8 cellular contexts compared by ENCODE assay signal in the genomic region with DNA sequence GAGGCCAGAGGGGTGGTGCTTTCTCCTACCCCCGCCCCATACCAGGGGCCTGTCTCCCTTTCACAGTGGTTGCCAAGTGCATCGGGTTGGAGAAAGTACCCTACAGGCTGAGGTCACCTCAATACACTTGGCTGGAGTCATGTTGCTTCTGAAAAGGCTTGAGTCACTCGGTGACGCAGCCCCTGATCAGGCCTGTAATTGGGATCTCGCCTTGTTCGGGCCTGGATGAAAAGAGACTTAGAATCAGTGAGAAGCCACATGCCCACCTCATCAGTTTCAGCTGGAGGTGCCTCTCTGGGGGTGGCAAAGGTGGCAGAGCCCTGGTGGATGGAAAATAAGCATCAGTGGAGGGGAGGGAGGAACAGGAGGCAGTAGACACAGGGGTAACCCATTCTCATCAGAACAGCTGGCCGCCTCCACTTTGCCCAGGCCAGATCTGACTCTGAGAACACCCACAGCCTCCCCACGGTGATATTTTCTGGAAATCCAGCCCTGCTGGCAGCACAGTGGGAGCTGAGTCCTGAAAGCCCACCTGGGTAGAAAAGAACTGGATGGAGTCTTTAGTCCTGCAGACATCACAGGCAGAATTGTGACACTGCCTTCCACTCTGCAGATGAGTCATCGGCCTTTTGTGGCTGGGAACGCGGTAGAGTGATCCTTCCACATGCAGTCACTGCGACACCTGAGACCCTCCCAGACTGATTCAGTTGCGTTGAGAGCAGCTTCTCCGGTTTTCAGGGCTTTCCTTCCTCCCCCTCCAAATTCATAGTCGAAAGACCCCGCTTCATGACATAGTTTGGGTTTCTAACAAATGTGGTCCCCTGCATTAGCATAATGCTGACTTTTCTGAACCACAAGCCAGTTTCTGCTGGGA.
DNase-seq lines count a peak whose midpoint lies in the region; ATAC-seq and TF ChIP-seq lines count a peak whose summit lies in the region.

No MANE protein-coding gene starts in this region.

- H3K27ac Mint-ChIP-seq in activated CD8-positive, alpha-beta memory T cell treated with anti-CD3 and anti-CD28 coated beads, Interleukin-2, amount 10 ng/mL, durations not matched to agents 7 days and 5 days, result peak overlapping the region; percentile 75

- H3K9me3 Mint-ChIP-seq in activated CD8-positive, alpha-beta memory T cell treated with anti-CD3 and anti-CD28 coated beads, Interleukin-2, amount 10 ng/mL, durations not matched to agents 7 days and 5 days (ENCODE audit: low read depth), result peaks cover 4% of the 10 kb centered on the region

- peaks cover 62% of the 10 kb centered on the region for H3K4me1 Mint-ChIP-seq in activated CD8-positive, alpha-beta memory T cell treated with anti-CD3 and anti-CD28 coated beads, Interleukin-2, amount 10 ng/mL, durations not matched to agents 7 days and 5 days

- H3K4me3 ChIP-seq in HFF-Myc (replicated peaks; ENCODE audit: low read depth, low read length), result no peak overlapping the region; the same call in 1 of the 2 replicates

- TF ChIP-seq CTCF in GM13976 (IDR thresholded peaks at IDR 0.05; ENCODE audit: borderline replicate concordance, control extremely low read depth, extremely low read depth, insufficient read depth, missing control alignments), result no peak
- no peak for TF ChIP-seq CTCF in HFF-Myc (IDR thresholded peaks at IDR 0.05; ENCODE audit: low read depth, low read length, missing control alignments)

- peak; percentile 82 for DNase-seq in GM13976 (ENCODE audit: low spot score)
- peak; percentile 77 for DNase-seq in HFF-Myc (ENCODE audit: extremely low read depth, low read depth)
- peak; percentile 38 for DNase-seq in NCI-H146 treated with DMSO at 0.1 percent for 48 hours (lab: John Stamatoyannopoulos, UW; ENCODE audit: unreplicated experiment)
- peak; percentile 90 for DNase-seq in activated CD8-positive, alpha-beta memory T cell treated with anti-CD3 and anti-CD28 coated beads, Interleukin-2, amount 10 ng/mL, durations not matched to agents 7 days and 5 days
- DNase-seq in renal cortical epithelial cell (ENCODE audit: low read depth), result peak; percentile 88
- DNase-seq in NCI-H1694 (lab: John Stamatoyannopoulos, UW), result no peak
- DNase-seq in NCI-H1092 treated with DMSO at 0.1 percent for 48 hours (lab: John Stamatoyannopoulos, UW), result no peak

- in situ Hi-C loops in GM13976 (cut with MboI; ENCODE audit: low sequenced_read_pairs, unreplicated experiment), result no loop called here

- no peak overlapping the region for H3K4me3 Mint-ChIP-seq in activated CD8-positive, alpha-beta memory T cell treated with anti-CD3 and anti-CD28 coated beads, Interleukin-2, amount 10 ng/mL, durations not matched to agents 7 days and 5 days

- CTCF ChIA-PET in activated CD8-positive, alpha-beta memory T cell treated with anti-CD3 and anti-CD28 coated beads, Interleukin-2, amount 10 ng/mL, durations not matched to agents 7 days and 5 days (lab: Charles Lee), result interaction anchor here (0.9 to 1.3 kb wide), 4 partner anchors 9 to 116 kb away, joined by 3 to 5 read pairs (median 4); no protein-coding TSS in a partner anchor

- H3K27me3 Mint-ChIP-seq in activated CD8-positive, alpha-beta memory T cell treated with anti-CD3 and anti-CD28 coated beads, Interleukin-2, amount 10 ng/mL, durations not matched to agents 7 days and 5 days, result peaks cover 21% of the 10 kb centered on the region

- H3K36me3 Mint-ChIP-seq in activated CD8-positive, alpha-beta memory T cell treated with anti-CD3 and anti-CD28 coated beads, Interleukin-2, amount 10 ng/mL, durations not matched to agents 7 days and 5 days, result peaks cover 10% of the 10 kb centered on the region

- ATAC-seq in activated CD8-positive, alpha-beta memory T cell treated with anti-CD3 and anti-CD28 coated beads, Interleukin-2, amount 10 ng/mL, durations not matched to agents 7 days and 5 days, result peak; percentile 80
- peak; percentile 73 for ATAC-seq in esophagus mucosa

Comparison
In these comparisons a context has a peak if more than half of its experiments do, and no peak if none do; other contexts are left out.
1. DNase-seq: peak in GM13976 (single experiment), HFF-Myc (single experiment), NCI-H146 treated with DMSO at 0.1 percent for 48 hours (single experiment), activated CD8-positive, alpha-beta memory T cell treated with anti-CD3 and anti-CD28 coated beads, Interleukin-2, amount 10 ng/mL, durations not matched to agents 7 days and 5 days (single experiment) and renal cortical epithelial cell (single experiment); none in NCI-H1694 (single experiment) and NCI-H1092 treated with DMSO at 0.1 percent for 48 hours (single experiment).